In genomic region chr2:199458017-199458805, GRCh38 we compare ENCODE assay signal across 8 cellular contexts. TPM values are rescaled to one million over a fixed set of nuclear protein-coding genes. Genes with fewer than 3 reads are reported as not detected.
DNase-seq lines count a peak whose midpoint lies in the region; ATAC-seq, FAIRE-seq and TF ChIP-seq lines count a peak whose summit lies in the region.

No MANE protein-coding gene starts in this region.

- H3K9me3 ChIP-seq in K562 (replicated peaks; ENCODE audit: control insufficient read depth, insufficient read depth, low read depth, low read length) = peaks cover 2% of the 10 kb centered on the region; the same call in 1 of the 2 replicates
- H3K9me3 ChIP-seq in keratinocyte (ENCODE audit: control insufficient read depth, low read depth, low read length) = no peaks in the 10 kb centered on the region
- H3K9me3 ChIP-seq in stomach smooth muscle (ENCODE audit: control insufficient read depth in 2 of 2, low read length in 2 of 2) = no peaks in the 10 kb centered on the region

- no peak for TF ChIP-seq RAD21 in K562 (CRISPR knock-in tag; conservative IDR thresholded peaks at IDR 0.05 in 1 of 2, IDR thresholded peaks at IDR 0.05 in 1 of 2)

- H3K27ac ChIP-seq in K562 (ENCODE audit: extremely low read depth, low read depth, low read length) (peak overlapping the region; percentile 86), keratinocyte (ENCODE audit: control insufficient read depth, insufficient read depth, low read length) (no peak overlapping the region), stomach smooth muscle (ENCODE audit: low read length) (no peak overlapping the region)

- H4K20me1 ChIP-seq in K562 (replicated peaks; ENCODE audit: control insufficient read depth, insufficient read depth, low read length) = no peaks in the 10 kb centered on the region
- no peaks in the 10 kb centered on the region for H4K20me1 ChIP-seq in keratinocyte (ENCODE audit: control insufficient read depth, extremely low read depth, insufficient read depth, low read length)

- H3K9ac ChIP-seq in K562 (ENCODE audit: insufficient read depth in 1 of 2, low read depth in 2 of 2, low read length in 2 of 2) (peak overlapping the region; percentile 86 to 98), keratinocyte (ENCODE audit: control insufficient read depth, extremely low read depth, insufficient read depth, low read length) (peak overlapping the region; percentile 22), stomach smooth muscle (ENCODE audit: low read length in 2 of 2) (no peak overlapping the region)

- POLR2A ChIA-PET in K562 (lab: Yijun Ruan, JAX) = interaction anchor here (0.8 to 0.9 kb wide), 2 partner anchors 14 to 19 kb away, joined by 3 read pairs; no protein-coding TSS in a partner anchor

- H3K9me1 ChIP-seq in K562 (ENCODE audit: control insufficient read depth, insufficient read depth, low read length) (no peaks in the 10 kb centered on the region), keratinocyte (ENCODE audit: control insufficient read depth, extremely low read depth, insufficient read depth, low read length) (no peaks in the 10 kb centered on the region)

- ATAC-seq in activated CD4-positive, CD25-positive, alpha-beta regulatory T cell treated with anti-CD3 and anti-CD28 coated beads, Interleukin-2, amount 50 U/mL, for 24 hours = peak; percentile 3 to 27
- ATAC-seq in HG02763 (IDR thresholded peaks at IDR 0.05; ENCODE audit: unreplicated experiment) (peak; percentile 19), K562 (peak; percentile 28), HG03442 (IDR thresholded peaks at IDR 0.05; ENCODE audit: unreplicated experiment) (no peak)

- H3K36me3 ChIP-seq in K562 (ENCODE audit: control insufficient read depth, insufficient read depth, low read length) = peaks cover 17% of the 10 kb centered on the region
- H3K36me3 ChIP-seq in keratinocyte (ENCODE audit: control insufficient read depth in 2 of 2, extremely low read depth in 1 of 2, insufficient read depth in 2 of 2, low read length in 2 of 2) = no peaks in the 10 kb centered on the region
- H3K36me3 ChIP-seq in stomach smooth muscle (ENCODE audit: control insufficient read depth in 2 of 2, insufficient read depth in 2 of 2, low read length in 2 of 2) = no peaks in the 10 kb centered on the region

- H3K27me3 ChIP-seq in K562 (ENCODE audit: control insufficient read depth in 2 of 2, insufficient read depth in 2 of 2, low read length in 2 of 2) = no peaks in the 10 kb centered on the region
- peaks cover 65% of the 10 kb centered on the region for H3K27me3 ChIP-seq in keratinocyte (ENCODE audit: control insufficient read depth, extremely low read depth, insufficient read depth, low read length)
- peaks cover 45 to 65% of the 10 kb centered on the region in 2 donors for H3K27me3 ChIP-seq in stomach smooth muscle (ENCODE audit: control insufficient read depth in 1 of 2, insufficient read depth in 2 of 2, low read length in 2 of 2)

- no peak for TF ChIP-seq EP300 in K562 (IDR thresholded peaks at IDR 0.05; ENCODE audit: low read length)

- H3K4me3 ChIP-seq in K562 (peak overlapping the region; percentile 54), keratinocyte (ENCODE audit: control insufficient read depth in 2 of 3, extremely low read depth in 1 of 3, insufficient read depth in 2 of 3, low read depth in 1 of 3, low read length in 3 of 3) (peak overlapping the region; percentile 81 to 84 (median 84)), stomach smooth muscle (ENCODE audit: low read length in 2 of 2) (peak overlapping the region; percentile 76 to 94)

- DNase-seq in activated CD4-positive, CD25-positive, alpha-beta regulatory T cell treated with anti-CD3 and anti-CD28 coated beads, Interleukin-2, amount 50 U/mL, for 72 hours = no peak
- peak; percentile 52 for DNase-seq in NOMO-1 treated with DMSO at 0.1 percent for 48 hours (lab: John Stamatoyannopoulos, UW; ENCODE audit: unreplicated experiment)
- peak; percentile 62 to 75 (median 66) for DNase-seq in K562 (ENCODE audit: extremely low read depth in 1 of 4, low spot score in 3 of 4)
- no peak for DNase-seq in keratinocyte (ENCODE audit: low read depth, low spot score)

- CTCF ChIA-PET in K562 (lab: Yijun Ruan, JAX; ENCODE audit: low intra/inter-chr PET ratio) = no interaction called here

- no peak for TF ChIP-seq POLR2A in K562 (conservative IDR thresholded peaks at IDR 0.05)

- intact Hi-C loops in K562 (cut with micrococcal nuclease) = loop anchor here (10.0 kb wide), 1 partner anchor 1653 kb away; the partner anchor contains the start of gene PLCL1

- H3K4me2 ChIP-seq in K562 (ENCODE audit: insufficient read depth, low read length) (peak overlapping the region; percentile 86; the same call in 1 of the 2 replicates), keratinocyte (ENCODE audit: control insufficient read depth, extremely low read depth, insufficient read depth, low read depth, low read length) (peak overlapping the region; percentile 85)

- H3K79me2 ChIP-seq in K562 (ENCODE audit: control insufficient read depth, insufficient read depth, low read length) (peaks cover 85% of the 10 kb centered on the region), keratinocyte (ENCODE audit: control insufficient read depth, insufficient read depth, low read length) (no peaks in the 10 kb centered on the region)

- peaks cover 0 to 30% of the 10 kb centered on the region in 2 experiments; a peak in 3 of 5 replicates for H3K4me1 ChIP-seq in K562 (replicated peaks in 1 of 2; ENCODE audit: control insufficient read depth in 2 of 2, insufficient read depth in 2 of 2, low read length in 2 of 2)
- H3K4me1 ChIP-seq in keratinocyte (ENCODE audit: control insufficient read depth, extremely low read depth, insufficient read depth, low read length) = peaks cover 19% of the 10 kb centered on the region
- H3K4me1 ChIP-seq in stomach smooth muscle (ENCODE audit: control insufficient read depth, insufficient read depth, low read length) = peaks cover 43% of the 10 kb centered on the region

- BruUV-seq in K562 (replicated peaks; lab: Mats Ljungman, UMichigan) = no TSS peak

- in situ Hi-C loops in K562 (cut with MboI) = no loop called here

- FAIRE-seq in K562 (lab: Jason Lieb, UNC) (no peak), keratinocyte (lab: Jason Lieb, UNC) (no peak)

- dilution Hi-C loops in keratinocyte (cut with MboI; ENCODE audit: extremely low pct_ligation_motif_present, low sequenced_read_pairs) = no loop called here

- 0% methylated on average over 3 of the region's 75 CpGs for WGBS in K562 (ENCODE audit: insufficient coverage, low coverage, missing lambda C conversion rate)

- TF ChIP-seq CTCF in K562 (IDR thresholded peaks at IDR 0.05 in 2 of 3, conservative IDR thresholded peaks at IDR 0.05 in 1 of 3; ENCODE audit: insufficient read depth in 2 of 3, low read depth in 1 of 3, low read length in 3 of 3) = no peak
- no peak for TF ChIP-seq CTCF in keratinocyte (optimal IDR thresholded peaks at IDR 0.05 in 1 of 3, IDR thresholded peaks at IDR 0.05 in 1 of 3, conservative IDR thresholded peaks at IDR 0.05 in 1 of 3; ENCODE audit: extremely low read depth in 1 of 3, insufficient read depth in 2 of 3, low read length in 3 of 3)

- H2AFZ ChIP-seq in K562 (ENCODE audit: low read depth, low read length) (peak overlapping the region; percentile 51; the same call in 1 of the 2 replicates), keratinocyte (ENCODE audit: control insufficient read depth, low read length) (peak overlapping the region; percentile 96)

TF ChIP-seq in K562, 482 proteins besides CTCF, POLR2A, EP300 and RAD21 (continues in another document):
- TF ChIP-seq ZNF395 (CRISPR knock-in tag; IDR thresholded peaks at IDR 0.05) (no peak), NONO (IDR thresholded peaks at IDR 0.05; ENCODE audit: low read depth in 2 of 2, low read length in 1 of 2) (peak in 1 of 2 experiments; percentile 35; a peak in 2 of 4 replicates), HMG20B (CRISPR knock-in tag; IDR thresholded peaks at IDR 0.05) (no peak)

RNA-seq across cellular contexts. Expression of gene SATB2, which starts 0.5 kb away (rescaled TPM):
- total RNA-seq in K562 (2011; cell fraction: chromatin; rRNA removed; ENCODE audit: low replicate concordance) = 43.7 and 91.0 TPM in 2 replicates
- 18.8 and 27.8 TPM in 2 replicates for total RNA-seq in K562 (2011; cell fraction: nucleolus; rRNA removed)
- 47.1 and 82.4 TPM in 2 replicates for total RNA-seq in K562 (2011; cell fraction: nucleoplasm; rRNA removed)
- total RNA-seq in K562 (2014; rRNA removed) (15.1 and 21.1 TPM in 2 replicates), K562 (2014; rRNA removed; fragmentation: Illumina TruSeq; extraction: Trizol) (17.1 and 18.8 TPM in 2 replicates), K562 (2015; rRNA removed; fragmentation: Illumina TruSeq; extraction: Trizol) (18.6 and 19.5 TPM in 2 replicates), K562 (2021) (34.0 and 34.3 TPM in 2 replicates)
- polyA plus RNA-seq in K562 (2011; rRNA removed) (8.7 and 9.9 TPM in 2 replicates), K562 (2014; fragmentation: Illumina TruSeq; extraction: Trizol) (21.1 and 21.8 TPM in 2 replicates), K562 (2014; fragmentation: Nextera tagmentation; extraction: Ambion mirVana) (10 to 100 TPM in 1 of 2 experiments, 1 to 10 TPM in 1; 4.5 to 10.0 TPM), K562 (2014; rRNA removed) (12.8 and 14.4 TPM in 2 replicates), keratinocyte (1.4 to 1.5 TPM (median 1.4 TPM) in 3 replicates)
- 5.8 and 9.5 TPM in 2 replicates for polyA plus RNA-seq in K562 (2011; cell fraction: cytosol; rRNA removed)
- 15.7 and 22.4 TPM in 2 replicates for polyA plus RNA-seq in K562 (2011; cell fraction: nucleus; rRNA removed)
- polyA plus RNA-seq in K562 (2012) = 9.2 and 12.2 TPM in 2 replicates
- 37.3 and 38.8 TPM in 2 replicates for polyA minus RNA-seq in K562 (2011; rRNA and poly(A)+ RNA removed)
- polyA minus RNA-seq in K562 (2011; cell fraction: cytosol; rRNA and poly(A)+ RNA removed) = 19.0 and 20.9 TPM in 2 replicates
- 45.2 and 51.2 TPM in 2 replicates for polyA minus RNA-seq in K562 (2011; cell fraction: nucleus; rRNA and poly(A)+ RNA removed)
- 1.5 TPM for polyA plus RNA-seq in keratinocyte (2011; ENCODE audit: low read depth)
- polyA plus RNA-seq in keratinocyte (2011; cell fraction: cytosol; rRNA removed) = 1.0 and 1.3 TPM in 2 replicates
- polyA plus RNA-seq in keratinocyte (2011; cell fraction: nucleus; rRNA removed) = 6.7 and 10.4 TPM in 2 replicates
- polyA plus RNA-seq in keratinocyte (2012; ENCODE audit: low replicate concordance) = 1.4 and 1.9 TPM in 2 replicates
- 2.0 to 12.3 TPM (median 6.1 TPM) in 3 replicates for polyA minus RNA-seq in keratinocyte
- polyA minus RNA-seq in keratinocyte (2011; cell fraction: cytosol; rRNA and poly(A)+ RNA removed) = 3.1 TPM
- 6.9 and 15.8 TPM in 2 replicates for polyA minus RNA-seq in keratinocyte (2011; cell fraction: nucleus; rRNA and poly(A)+ RNA removed)

Comparison
In these comparisons a context has a peak if more than half of its experiments do, and no peak if none do; other contexts are left out.
1. DNase-seq: peak in NOMO-1 treated with DMSO at 0.1 percent for 48 hours (single experiment) and K562 (4 of 4); none in activated CD4-positive, CD25-positive, alpha-beta regulatory T cell treated with anti-CD3 and anti-CD28 coated beads, Interleukin-2, amount 50 U/mL, for 72 hours (single experiment) and keratinocyte (single experiment).
2. H3K9ac ChIP-seq: peak in K562 (2 of 2) and keratinocyte (single experiment); none in stomach smooth muscle (0 of 2).
3. Peak in every context shown above with its lines, with median percentiles within 50 percentile points of each other: H3K4me3 ChIP-seq.